16 cellular contexts compared by ENCODE assay signal in genomic region chr13:106152047-106152446, GRCh38.
DNase-seq lines count a peak whose midpoint lies in the region; ATAC-seq and TF ChIP-seq lines count a peak whose summit lies in the region.
"Had no signal": no experiment of that assay in that cellular context is flagged by ENCODE, and none has a peak within 500 bp of the region (broad histone marks: within the 10 kb centered on the region; RNA-seq: fewer than 3 reads in every experiment).

No MANE protein-coding gene starts in this region.

- DNase-seq in SK-N-SH (no peak), caudate nucleus (lab: John Stamatoyannopoulos, UW) (no peak), mucosa of descending colon (peak in 1 of 3 donors; percentile 69), aorta (no peak), G401 (ENCODE audit: low spot score) (no peak)
- DNase-seq in stimulated activated naive B cell treated with anti-CD40 and anti-IgM and Interleukin-4, amounts not matched to agents 10 μg/mL and 1 μg/mL and 100 μg/mL, for 72 hours, result no peak
- DNase-seq: activated naive CD4-positive, alpha-beta T cell; amygdala; DND-41; gastrocnemius medialis; NCI-H1417 treated with DMSO at 0.1 percent for 48 hours; right lobe of liver had no signal

- CTCF ChIA-PET in SK-N-SH (lab: Yijun Ruan, JAX), result interaction anchor here (0.9 kb wide), 1 partner anchor 198 kb away, joined by 3 read pairs; no protein-coding TSS in a partner anchor

- no peak for ATAC-seq in SK-N-SH treated with all-trans-retinoic acid at 6 μM for 48 hours
- peak; percentile 94 for ATAC-seq in mucosa of descending colon
- no peak for ATAC-seq in stimulated activated naive B cell treated with anti-CD40 and anti-IgM and Interleukin-4, amounts not matched to agents 10 μg/mL and 1 μg/mL and 100 μg/mL, for 72 hours (replicated peaks)
- ATAC-seq in GM18520 (IDR thresholded peaks at IDR 0.05; ENCODE audit: unreplicated experiment), result no peak
- no peak for ATAC-seq in aorta (ENCODE audit: low FRiP score)
- ATAC-seq: left lobe of liver, right lobe of liver had no signal

- no peaks in the 10 kb centered on the region for H3K36me3 Mint-ChIP-seq in stimulated activated naive B cell treated with anti-CD40 and anti-IgM and Interleukin-4, amounts not matched to agents 10 μg/mL and 1 μg/mL and 100 μg/mL, for 72 hours

- no peak overlapping the region for H3K27ac Mint-ChIP-seq in stimulated activated naive B cell treated with anti-CD40 and anti-IgM and Interleukin-4, amounts not matched to agents 10 μg/mL and 1 μg/mL and 100 μg/mL, for 72 hours

- H3K27me3 Mint-ChIP-seq in stimulated activated naive B cell treated with anti-CD40 and anti-IgM and Interleukin-4, amounts not matched to agents 10 μg/mL and 1 μg/mL and 100 μg/mL, for 72 hours, result no peaks in the 10 kb centered on the region

- no peak overlapping the region for H3K4me3 Mint-ChIP-seq in stimulated activated naive B cell treated with anti-CD40 and anti-IgM and Interleukin-4, amounts not matched to agents 10 μg/mL and 1 μg/mL and 100 μg/mL, for 72 hours
- H3K4me3 Mint-ChIP-seq: GM23338 had no signal

- no peak overlapping the region for H3K4me2 ChIP-seq in SK-N-SH
- H3K4me2 ChIP-seq: GM23338 had no signal

- intact Hi-C loops in mucosa of descending colon (cut with DNase I, micrococcal nuclease) (no loop called here), aorta (cut with DNase I) (no loop called here)

- H2AFZ ChIP-seq in SK-N-SH (ENCODE audit: low read depth), result no peak overlapping the region
- H2AFZ ChIP-seq: GM23338 had no signal

- POLR2A ChIA-PET in SK-N-SH (lab: Yijun Ruan, JAX), result no interaction called here

- in situ Hi-C loops in G401 (cut with HindIII; ENCODE audit: low sequenced_read_pairs), result no loop called here

- peak overlapping the region; percentile 21; the same call in 1 of the 2 replicates for H3K9ac ChIP-seq in SK-N-SH

- no peaks in the 10 kb centered on the region for H3K79me2 ChIP-seq in SK-N-SH (ENCODE audit: insufficient read depth)

- H3K27ac ChIP-seq in SK-N-SH (ENCODE audit: low read depth in 2 of 2, low read length in 1 of 2), result peak overlapping the region; percentile 2 to 77; a peak in 3 of 4 replicates
- H3K27ac ChIP-seq in caudate nucleus (ENCODE audit: low read depth, low read length), result peak overlapping the region; percentile 29
- no peak overlapping the region for H3K27ac ChIP-seq in aorta (ENCODE audit: low read depth in 1 of 2, low read length in 2 of 2)
- H3K27ac ChIP-seq: gastrocnemius medialis, right lobe of liver had no signal

- no peak for TF ChIP-seq RAD21 in SK-N-SH (IDR thresholded peaks at IDR 0.05; ENCODE audit: low read length)

- TF ChIP-seq CTCF in SK-N-SH (IDR thresholded peaks at IDR 0.05) (no peak), mucosa of descending colon (IDR thresholded peaks at IDR 0.05) (no peak)

- H3K9me2 ChIP-seq in SK-N-SH, result no peaks in the 10 kb centered on the region

- H3K4me3 ChIP-seq in SK-N-SH (ENCODE audit: low read depth in 2 of 2, low read length in 1 of 2) (no peak overlapping the region), mucosa of descending colon (no peak overlapping the region), aorta (ENCODE audit: low read length in 2 of 2) (no peak overlapping the region)
- H3K4me3 ChIP-seq: gastrocnemius medialis, GM23338, right lobe of liver had no signal

- H3K4me1 Mint-ChIP-seq in stimulated activated naive B cell treated with anti-CD40 and anti-IgM and Interleukin-4, amounts not matched to agents 10 μg/mL and 1 μg/mL and 100 μg/mL, for 72 hours, result no peaks in the 10 kb centered on the region

- H3K27me3 ChIP-seq in SK-N-SH (ENCODE audit: insufficient read depth) (no peaks in the 10 kb centered on the region), aorta (ENCODE audit: control insufficient read depth in 1 of 2, insufficient read depth in 2 of 2, low read length in 1 of 2) (peaks cover 0 to 1% of the 10 kb centered on the region in 2 donors)
- H3K27me3 ChIP-seq: gastrocnemius medialis, right lobe of liver had no signal

- no peak for TF ChIP-seq EP300 in SK-N-SH (IDR thresholded peaks at IDR 0.05; ENCODE audit: borderline replicate concordance in 1 of 2, low read depth in 1 of 2, low read length in 1 of 2)

- H3K9me3 ChIP-seq in SK-N-SH (no peaks in the 10 kb centered on the region), mucosa of descending colon (no peaks in the 10 kb centered on the region), aorta (ENCODE audit: control insufficient read depth, low read length) (no peaks in the 10 kb centered on the region)
- H3K9me3 ChIP-seq: gastrocnemius medialis, right lobe of liver had no signal

- 71% methylated on average over 3 of the region's 3 CpGs for WGBS in SK-N-SH (ENCODE audit: low lambda C conversion rate)
- 92 to 93% methylated on average over 3 of the region's 3 CpGs for WGBS in aorta, 2 donors

- H4K20me1 ChIP-seq in SK-N-SH (ENCODE audit: insufficient read depth), result no peaks in the 10 kb centered on the region

- H3K36me3 ChIP-seq in SK-N-SH (replicated peaks in 1 of 2; ENCODE audit: control insufficient read depth in 1 of 2, insufficient read depth in 2 of 2, low read length in 1 of 2) (no peaks in the 10 kb centered on the region), mucosa of descending colon (ENCODE audit: low read depth) (no peaks in the 10 kb centered on the region), aorta (ENCODE audit: control insufficient read depth in 1 of 2, insufficient read depth in 2 of 2, low read length in 1 of 2) (no peaks in the 10 kb centered on the region)
- H3K36me3 ChIP-seq: gastrocnemius medialis, right lobe of liver had no signal

- H3K4me1 ChIP-seq in SK-N-SH (ENCODE audit: control insufficient read depth in 1 of 2, insufficient read depth in 2 of 2, low read depth in 1 of 2, low read length in 1 of 2) (no peaks in the 10 kb centered on the region; a peak in 2 of 4 replicates), mucosa of descending colon (ENCODE audit: low read depth) (peaks cover 2% of the 10 kb centered on the region), aorta (ENCODE audit: control insufficient read depth in 1 of 2, insufficient read depth in 2 of 2, low read length in 2 of 2) (no peaks in the 10 kb centered on the region)
- H3K4me1 ChIP-seq: gastrocnemius medialis, right lobe of liver had no signal

- H3F3A ChIP-seq in SK-N-SH (replicated peaks; ENCODE audit: insufficient read depth), result peaks cover 21% of the 10 kb centered on the region

- peaks cover 0 to 6% of the 10 kb centered on the region in 2 donors for H3K9me3 Mint-ChIP-seq in stimulated activated naive B cell treated with anti-CD40 and anti-IgM and Interleukin-4, amounts not matched to agents 10 μg/mL and 1 μg/mL and 100 μg/mL, for 72 hours
- H3K9me3 Mint-ChIP-seq: GM23338 had no signal

TF ChIP-seq in SK-N-SH, 30 proteins besides CTCF, POLR2A, EP300 and RAD21 (continues in another document):
- TF ChIP-seq GATA2 (CRISPR knock-in tag; IDR thresholded peaks at IDR 0.05) (no peak), SMC3 (IDR thresholded peaks at IDR 0.05; ENCODE audit: low read depth, low read length) (no peak), RCOR1 (IDR thresholded peaks at IDR 0.05; ENCODE audit: low read length) (no peak), NRF1 (IDR thresholded peaks at IDR 0.05; ENCODE audit: low read depth, low read length) (no peak), USF2 (IDR thresholded peaks at IDR 0.05; ENCODE audit: borderline replicate concordance, low read depth, low read length) (no peak), NFIC (IDR thresholded peaks at IDR 0.05; ENCODE audit: borderline replicate concordance) (no peak), IRF3 (IDR thresholded peaks at IDR 0.05; ENCODE audit: low read depth, low read length) (no peak)

TF ChIP-seq in SK-N-SH treated with all-trans-retinoic acid at 6 μM for 48 hours, 23 proteins besides CTCF, POLR2A, EP300 and RAD21 (continues in another document):
- TF ChIP-seq ESRRG (CRISPR knock-in tag; IDR thresholded peaks at IDR 0.05) (no peak), CSDC2 (CRISPR knock-in tag; IDR thresholded peaks at IDR 0.05) (no peak), POU6F1 (CRISPR knock-in tag; IDR thresholded peaks at IDR 0.05; ENCODE audit: borderline replicate concordance, low read depth) (no peak), CREB5 (CRISPR knock-in tag; IDR thresholded peaks at IDR 0.05; ENCODE audit: low read depth) (no peak), ZFP30 (CRISPR knock-in tag; IDR thresholded peaks at IDR 0.05) (no peak), ZNF565 (CRISPR knock-in tag; conservative IDR thresholded peaks at IDR 0.05; ENCODE audit: low read depth) (no peak), PPARA (CRISPR knock-in tag; IDR thresholded peaks at IDR 0.05; ENCODE audit: borderline replicate concordance) (no peak), ZNF8 (CRISPR knock-in tag; IDR thresholded peaks at IDR 0.05) (no peak), ISL1 (CRISPR knock-in tag; IDR thresholded peaks at IDR 0.05) (no peak)

Comparison
In these comparisons a context has a peak if more than half of its experiments do, and no peak if none do; other contexts are left out.
1. H3K27ac ChIP-seq: peak in SK-N-SH (2 of 2) and caudate nucleus (single experiment); none in aorta (0 of 2).